Comparison of ENCODE assay signal across 1 cellular context in the genomic region with DNA sequence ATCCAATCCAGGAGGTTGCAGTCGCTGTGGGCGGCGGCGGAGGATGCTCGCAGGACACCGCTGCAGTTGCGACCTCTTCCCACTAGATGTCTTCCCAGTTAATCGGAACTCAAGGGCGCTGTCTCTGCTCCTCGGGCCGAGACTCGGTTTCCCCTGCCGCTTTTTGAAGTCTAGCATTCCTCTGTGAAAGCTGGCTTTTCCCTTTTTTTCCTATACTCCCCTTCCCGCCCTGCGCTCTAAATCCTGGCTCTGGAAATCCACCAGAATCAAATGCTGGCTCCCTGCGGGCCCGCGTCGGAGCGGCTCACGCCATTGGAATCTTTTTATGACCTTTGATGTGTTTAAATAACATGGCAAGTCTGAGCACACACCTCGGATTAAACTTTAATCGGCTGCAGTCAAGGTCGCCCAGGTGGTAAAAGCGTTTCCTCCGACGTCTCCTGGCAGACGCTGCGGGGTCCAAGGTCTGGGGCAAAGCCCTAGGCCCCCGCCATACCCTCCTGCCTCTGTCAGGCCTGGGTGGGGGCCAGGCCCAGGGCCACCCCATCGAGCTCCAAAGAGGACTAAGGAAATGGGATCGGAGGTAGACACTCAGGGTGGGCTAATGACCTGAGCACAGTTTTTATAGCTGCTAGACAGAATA.
TF ChIP-seq lines count a peak whose summit lies in the region.

No MANE protein-coding gene starts in this region.

TF ChIP-seq in IMR-90, 13 proteins besides CTCF, POLR2A, EP300 and RAD21:
- no peak for TF ChIP-seq FOS (IDR thresholded peaks at IDR 0.05; ENCODE audit: low read depth, low read length)
- peak; percentile 62 for TF ChIP-seq SMC3 (IDR thresholded peaks at IDR 0.05; ENCODE audit: low read depth, low read length)
TF ChIP-seq in IMR-90: peak in this region for 1.
